Comparison of ENCODE assay signal across 18 cellular contexts in genomic region chr6:34855463-34855862, GRCh38. TPM values are rescaled to one million over a fixed set of nuclear protein-coding genes. Genes with fewer than 3 reads are reported as not detected.
DNase-seq lines count a peak whose midpoint lies in the region; ATAC-seq and TF ChIP-seq lines count a peak whose summit lies in the region.
"Had no signal": no experiment of that assay in that cellular context is flagged by ENCODE, and none has a peak within 500 bp of the region (broad histone marks: within the 10 kb centered on the region; RNA-seq: fewer than 3 reads in every experiment).

No MANE protein-coding gene starts in this region.

- H4K20me1 ChIP-seq in MM.1S (ENCODE audit: insufficient read depth, low read length) (no peaks in the 10 kb centered on the region), hepatocyte (ENCODE audit: insufficient read depth, poor library complexity, severe bottlenecking) (no peaks in the 10 kb centered on the region)

- H3K36me3 ChIP-seq in MM.1S (replicated peaks; ENCODE audit: insufficient read depth, low read length) (peaks cover 10% of the 10 kb centered on the region; the same call in 1 of the 2 replicates), brain microvascular endothelial cell (replicated peaks) (peaks cover 24% of the 10 kb centered on the region), hepatocyte (replicated peaks; ENCODE audit: insufficient read depth, low read depth) (peaks cover 4% of the 10 kb centered on the region)

- H2AFZ ChIP-seq in MM.1S (ENCODE audit: low read length) (no peak overlapping the region), hepatocyte (no peak overlapping the region)
- H2AFZ ChIP-seq: GM23248 had no signal

- in situ Hi-C loops in brain microvascular endothelial cell (cut with HindIII; ENCODE audit: low pct_ligation_motif_present, low sequenced_read_pairs): no loop called here

- DNase-seq in MM.1S: no peak
- DNase-seq in brain microvascular endothelial cell: no peak
- DNase-seq in iPS-NIHi7 (ENCODE audit: extremely low spot score): peak; percentile 37
- DNase-seq in activated naive CD8-positive, alpha-beta T cell treated with anti-CD3 and anti-CD28 coated beads, Interleukin-2, amount 50 U/mL, for 24 hours: no peak
- DNase-seq in hepatocyte (ENCODE audit: low spot score): no peak
- no peak for DNase-seq in NCI-H187 (lab: John Stamatoyannopoulos, UW)
- DNase-seq: COR-L47, GM23248, NCI-H1105 treated with DMSO at 0.1 percent for 48 hours, NCI-H1694 treated with DMSO at 0.1 percent for 48 hours, NCI-H345, NCI-H526, OCI-M1 had no signal

- H3K9me3 ChIP-seq in MM.1S (replicated peaks; ENCODE audit: insufficient read depth, low read length) (no peaks in the 10 kb centered on the region), hepatocyte (ENCODE audit: low read depth) (no peaks in the 10 kb centered on the region)
- H3K9me3 ChIP-seq: SJSA1 had no signal

- H3K27ac Mint-ChIP-seq in activated naive CD8-positive, alpha-beta T cell treated with anti-CD3 and anti-CD28 coated beads, Interleukin-2, amount 50 U/mL, for 24 hours: no peak overlapping the region

- peak; percentile 9; the same call in 1 of the 3 replicates for TF ChIP-seq CTCF in GM12872 (IDR thresholded peaks at IDR 0.05; ENCODE audit: insufficient read depth, low read depth, low read length)
- TF ChIP-seq CTCF in MM.1S (IDR thresholded peaks at IDR 0.05; ENCODE audit: low read length): peak; percentile 26
- TF ChIP-seq CTCF in brain microvascular endothelial cell (IDR thresholded peaks at IDR 0.05; ENCODE audit: low read depth, low read length, missing control alignments): peak; percentile 22
- no peak for TF ChIP-seq CTCF in hepatocyte (IDR thresholded peaks at IDR 0.05; ENCODE audit: poor library complexity)

- no peak overlapping the region for H3K9ac ChIP-seq in MM.1S (ENCODE audit: low read length)
- H3K9ac ChIP-seq: GM23248, KMS-11 had no signal

- ATAC-seq in activated naive CD8-positive, alpha-beta T cell treated with anti-CD3 and anti-CD28 coated beads, Interleukin-2, amount 50 U/mL, for 24 hours: no peak
- ATAC-seq in HG02610 (IDR thresholded peaks at IDR 0.05; ENCODE audit: unreplicated experiment): no peak
- ATAC-seq: HepG2 had no signal

- H3K4me3 Mint-ChIP-seq in activated naive CD8-positive, alpha-beta T cell treated with anti-CD3 and anti-CD28 coated beads, Interleukin-2, amount 50 U/mL, for 24 hours: no peak overlapping the region

- no peaks in the 10 kb centered on the region for H3F3A ChIP-seq in MM.1S (ENCODE audit: insufficient read depth, low read length)

- no peaks in the 10 kb centered on the region for H3K9me3 Mint-ChIP-seq in activated naive CD8-positive, alpha-beta T cell treated with anti-CD3 and anti-CD28 coated beads, Interleukin-2, amount 50 U/mL, for 24 hours

- H3K4me3 ChIP-seq in MM.1S (ENCODE audit: low read length): no peak overlapping the region
- no peak overlapping the region for H3K4me3 ChIP-seq in brain microvascular endothelial cell (ENCODE audit: low read depth, low read length)
- H3K4me3 ChIP-seq in hepatocyte: no peak overlapping the region
- H3K4me3 ChIP-seq: GM23248, SJSA1 had no signal

- H3K27me3 ChIP-seq in MM.1S (replicated peaks; ENCODE audit: insufficient read depth, low read length) (no peaks in the 10 kb centered on the region), brain microvascular endothelial cell (replicated peaks) (no peaks in the 10 kb centered on the region), hepatocyte (no peaks in the 10 kb centered on the region)
- H3K27me3 ChIP-seq: SJSA1 had no signal

- no peaks in the 10 kb centered on the region for H3K27me3 Mint-ChIP-seq in activated naive CD8-positive, alpha-beta T cell treated with anti-CD3 and anti-CD28 coated beads, Interleukin-2, amount 50 U/mL, for 24 hours

- no peak overlapping the region for H3K4me2 ChIP-seq in MM.1S (ENCODE audit: low read depth, low read length)
- no peak overlapping the region for H3K4me2 ChIP-seq in hepatocyte
- H3K4me2 ChIP-seq: KMS-11 had no signal

- WGBS in hepatocyte (ENCODE audit: low lambda C conversion rate, missing lambda C conversion rate): 75% methylated on average over 7 of the region's 7 CpGs

- peaks cover 25% of the 10 kb centered on the region for H3K36me3 Mint-ChIP-seq in activated naive CD8-positive, alpha-beta T cell treated with anti-CD3 and anti-CD28 coated beads, Interleukin-2, amount 50 U/mL, for 24 hours (ENCODE audit: low read depth)

- H3K79me2 ChIP-seq in MM.1S (ENCODE audit: low read length): no peaks in the 10 kb centered on the region
- H3K79me2 ChIP-seq in hepatocyte: no peaks in the 10 kb centered on the region

- H3K9me2 ChIP-seq in MM.1S (replicated peaks; ENCODE audit: insufficient read depth, low read length) (no peaks in the 10 kb centered on the region), hepatocyte (replicated peaks; ENCODE audit: insufficient read depth) (no peaks in the 10 kb centered on the region)

- H3K4me1 ChIP-seq in MM.1S (ENCODE audit: low read length): no peaks in the 10 kb centered on the region
- no peaks in the 10 kb centered on the region for H3K4me1 ChIP-seq in hepatocyte (ENCODE audit: insufficient read depth)
- H3K4me1 ChIP-seq: SJSA1 had no signal

- H3K4me1 Mint-ChIP-seq in activated naive CD8-positive, alpha-beta T cell treated with anti-CD3 and anti-CD28 coated beads, Interleukin-2, amount 50 U/mL, for 24 hours: no peaks in the 10 kb centered on the region

- no peak overlapping the region for H3K27ac ChIP-seq in MM.1S (ENCODE audit: low read length)
- no peak overlapping the region for H3K27ac ChIP-seq in brain microvascular endothelial cell
- H3K27ac ChIP-seq in hepatocyte: no peak overlapping the region
- H3K27ac ChIP-seq: GM23248, KMS-11, SJSA1 had no signal

RNA-seq across cellular contexts. Expression of gene TAF11, which starts 32.4 kb away (rescaled TPM):
- 43.9 and 47.6 TPM in 2 replicates for total RNA-seq in hepatocyte
- 33.1 and 38.6 TPM in 2 replicates for polyA plus RNA-seq in hepatocyte

RNA-seq across cellular contexts. Expression of gene ANKS1A, which starts 33.6 kb away (rescaled TPM):
- total RNA-seq in hepatocyte: 18.5 and 25.4 TPM in 2 replicates
- 15.9 and 17.5 TPM in 2 replicates for polyA plus RNA-seq in hepatocyte
